8 cellular contexts compared by ENCODE assay signal in genomic region chr9:74496819-74497749, GRCh38. TPM values are rescaled to one million over a fixed set of nuclear protein-coding genes. Genes with fewer than 3 reads are reported as not detected.
DNase-seq lines count a peak whose midpoint lies in the region; ATAC-seq and TF ChIP-seq lines count a peak whose summit lies in the region.

TSS of gene RORB (plus strand) at chr9:74497335. CDS start at chr9:74497977, 642 bp downstream.

- H3K4me3 Mint-ChIP-seq in activated B cell treated with CpG ODN at 0.5 μM for 24 hours (peak within 1 kb of the TSS; percentile 88), mesothelial cell of epicardium (peak within 1 kb of the TSS; percentile 75)

- H3K9me3 ChIP-seq in stomach, result no peaks in the 10 kb centered on the region

- H3K36me3 Mint-ChIP-seq in activated B cell treated with CpG ODN at 0.5 μM for 24 hours (ENCODE audit: low read depth) (peaks cover 6% of the 10 kb centered on the region), mesothelial cell of epicardium (no peaks in the 10 kb centered on the region)

- POLR2A ChIA-PET in activated B cell treated with CpG ODN at 0.5 μM for 24 hours (lab: Charles Lee), result no interaction called here

- no peak for TF ChIP-seq EP300 in stomach (IDR thresholded peaks at IDR 0.05)

- H3K36me3 ChIP-seq in H7 (replicated peaks; ENCODE audit: control insufficient read depth, insufficient read depth, low read length) (no peaks in the 10 kb centered on the region), stomach (no peaks in the 10 kb centered on the region)

- peaks cover 54% of the 10 kb centered on the region for H3K27me3 ChIP-seq in H7 (ENCODE audit: control insufficient read depth, insufficient read depth, low read length)
- peaks cover 18 to 61% (median 50%) of the 10 kb centered on the region in 3 donors for H3K27me3 ChIP-seq in stomach

- H3K4me3 ChIP-seq in H7 (ENCODE audit: insufficient read depth, low read depth, low read length), result peak within 1 kb of the TSS; percentile 68
- peak within 1 kb of the TSS; percentile 52 for H3K4me3 ChIP-seq in LNCaP clone FGC (ENCODE audit: low read depth, low read length)
- peak within 1 kb of the TSS; percentile 66 for H3K4me3 ChIP-seq in epithelial cell of proximal tubule (ENCODE audit: low read depth, low read length)
- peak within 1 kb of the TSS; percentile 48 to 83 (median 66) for H3K4me3 ChIP-seq in stomach

- H3K27me3 Mint-ChIP-seq in activated B cell treated with CpG ODN at 0.5 μM for 24 hours (peaks cover 52% of the 10 kb centered on the region), mesothelial cell of epicardium (ENCODE audit: low read depth) (peaks cover 93% of the 10 kb centered on the region)

- H3K4me1 ChIP-seq in stomach, result peaks cover 10 to 46% (median 41%) of the 10 kb centered on the region in 4 donors

- H3K27ac Mint-ChIP-seq in activated B cell treated with CpG ODN at 0.5 μM for 24 hours (no peak within 1 kb of the TSS), mesothelial cell of epicardium (peak within 1 kb of the TSS; percentile 1)

- H3K9me3 Mint-ChIP-seq in activated B cell treated with CpG ODN at 0.5 μM for 24 hours (no peaks in the 10 kb centered on the region), mesothelial cell of epicardium (no peaks in the 10 kb centered on the region)

- no peak for TF ChIP-seq POLR2A in stomach (IDR thresholded peaks at IDR 0.05)

- H3K4me1 Mint-ChIP-seq in activated B cell treated with CpG ODN at 0.5 μM for 24 hours (peaks cover 36% of the 10 kb centered on the region), mesothelial cell of epicardium (peaks cover 30% of the 10 kb centered on the region)

- ATAC-seq in activated B cell treated with CpG ODN at 0.5 μM for 24 hours (ENCODE audit: low read depth), result peak; percentile 91

- H3K27ac ChIP-seq in stomach, result peak within 1 kb of the TSS in 3 of 5 donors; percentile 18 to 52 (median 38)

- DNase-seq in NK-92 treated with Interleukin-12 subunit alpha and Interleukin-12 subunit beta, amount 100 ng/mL, for 24 hours (lab: John Stamatoyannopoulos, UW), result peak; percentile 27
- DNase-seq in NK-92 (lab: John Stamatoyannopoulos, UW; ENCODE audit: unreplicated experiment), result no peak
- peak; percentile 92 for DNase-seq in H7
- DNase-seq in LNCaP clone FGC (ENCODE audit: low read depth), result no peak
- DNase-seq in activated B cell treated with CpG ODN at 0.5 μM for 24 hours, result peak; percentile 28
- no peak for DNase-seq in epithelial cell of proximal tubule (ENCODE audit: low read depth)
- DNase-seq in mesothelial cell of epicardium (ENCODE audit: low spot score in 2 of 2, unreplicated experiment in 2 of 2), result peak in 1 of 2 experiments; percentile 61
- peak; percentile 54 for DNase-seq in stomach

- 0 to 2% (median 1%) methylated on average over 37 to 50 of the region's 50 CpGs for WGBS in stomach, 5 donors

- CTCF ChIA-PET in activated B cell treated with CpG ODN at 0.5 μM for 24 hours (lab: Charles Lee), result no interaction called here

- intact Hi-C loops in activated B cell treated with CpG ODN at 0.5 μM for 24 hours (cut with micrococcal nuclease), result loop anchor here (5.0 kb wide), 1 partner anchor 590 kb away; the partner anchor contains the start of genes NMRK1 and OSTF1
- intact Hi-C loops in stomach (cut with DNase I; ENCODE audit: low total_unique reads), result no loop called here

- TF ChIP-seq CTCF in LNCaP clone FGC (IDR thresholded peaks at IDR 0.05; ENCODE audit: control insufficient read depth, extremely low read depth, insufficient read depth) (no peak), activated B cell treated with CpG ODN at 0.5 μM for 24 hours (IDR thresholded peaks at IDR 0.05) (no peak), epithelial cell of proximal tubule (conservative IDR thresholded peaks at IDR 0.05; ENCODE audit: low read depth, low read length) (no peak), mesothelial cell of epicardium (IDR thresholded peaks at IDR 0.05; ENCODE audit: unreplicated experiment) (no peak), stomach (IDR thresholded peaks at IDR 0.05) (no peak)

RNA-seq across cellular contexts. Expression of gene RORB, which starts in this region (rescaled TPM):
- 0.52 and 0.73 TPM in 2 replicates for total RNA-seq in H7 (2014; rRNA removed; shearing (Covaris generic))
- total RNA-seq in activated B cell treated with CpG ODN at 0.5 μM for 24 hours (not detected in 2 replicates), epithelial cell of proximal tubule (not detected in 2 replicates), mesothelial cell of epicardium (0.16 to 0.43 TPM (median 0.38 TPM) in 3 replicates), stomach (under 1 TPM in 4 of 5 donors, not detected in 1; 0.43 to 0.58 (median 0.57) TPM)
- polyA plus RNA-seq in stomach, result under 1 TPM; 0.08 to 0.92 (median 0.19) TPM

Comparison
In these comparisons a context has a peak if more than half of its experiments do, and no peak if none do; other contexts are left out.
1. Peak in DNase-seq and H3K4me3 ChIP-seq in H7; RNA of the gene not detected or under 1 TPM.
2. Peak in DNase-seq and ATAC-seq in activated B cell treated with CpG ODN at 0.5 μM for 24 hours; RNA of the gene not detected or under 1 TPM.
3. Peak in DNase-seq, H3K4me3 ChIP-seq and H3K27ac ChIP-seq in stomach; RNA of the gene not detected or under 1 TPM.